11 cellular contexts compared by ENCODE assay signal in the genomic region with DNA sequence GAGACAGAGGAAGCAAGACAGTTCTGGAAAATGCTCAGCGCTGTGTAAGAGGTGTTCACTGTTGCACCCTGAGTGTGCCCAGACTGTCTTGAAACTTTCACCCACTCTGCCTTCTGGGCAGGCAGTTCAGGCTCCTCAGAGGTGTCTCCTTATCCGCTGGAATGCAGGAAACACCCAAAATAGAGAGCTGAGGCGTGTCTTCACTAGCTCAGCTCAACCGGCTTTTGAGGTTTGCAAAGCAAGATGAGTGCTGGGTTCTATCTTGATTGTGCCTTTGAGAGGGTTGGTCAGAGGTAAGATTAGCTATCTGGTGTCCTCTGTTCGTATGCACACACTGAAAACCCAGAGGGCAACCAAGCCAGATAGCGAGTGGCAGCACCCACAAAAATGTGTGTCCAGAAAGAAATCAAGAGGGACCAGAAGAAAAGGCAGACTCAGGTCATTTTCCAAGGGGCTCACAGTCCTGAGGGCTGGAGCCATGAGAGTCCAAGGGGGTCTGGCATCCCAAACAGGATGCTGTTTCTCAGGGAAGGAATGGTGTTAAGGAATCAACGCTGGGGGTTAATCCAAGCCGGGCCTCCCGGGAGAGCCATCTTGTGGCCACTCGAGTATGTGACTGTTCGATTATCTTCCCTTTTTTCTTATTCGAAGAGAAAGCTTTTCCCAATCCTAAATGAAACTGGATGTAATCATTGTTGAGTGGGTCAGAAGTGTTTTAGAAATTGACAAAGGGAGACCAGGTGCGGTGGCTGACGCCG. TPM values are rescaled to one million over a fixed set of nuclear protein-coding genes. Genes with fewer than 3 reads are reported as not detected.
DNase-seq lines count a peak whose midpoint lies in the region; ATAC-seq, FAIRE-seq and TF ChIP-seq lines count a peak whose summit lies in the region.
"Had no signal": no experiment of that assay in that cellular context is flagged by ENCODE, and none has a peak within 500 bp of the region (broad histone marks: within the 10 kb centered on the region; RNA-seq: fewer than 3 reads in every experiment).

No MANE protein-coding gene starts in this region.

- peak; percentile 9 for DNase-seq in Ammon's horn (ENCODE audit: low spot score)
- peak; percentile 27 for DNase-seq in bronchial epithelial cell (ENCODE audit: low read depth)
- DNase-seq in mesenchymal stem cell = peak; percentile 22
- DNase-seq in NCI-H2171 (lab: John Stamatoyannopoulos, UW) = no peak
- DNase-seq in MG63 = no peak
- DNase-seq: natural killer cell had no signal

- no peak overlapping the region for H3K4me2 ChIP-seq in mesenchymal stem cell (ENCODE audit: low read length, poor library complexity, severe bottlenecking)

- H3K27me3 ChIP-seq in HUES6 (ENCODE audit: control insufficient read depth, insufficient read depth, low read length) (peaks cover 5% of the 10 kb centered on the region; the same call in 1 of the 2 replicates), bronchial epithelial cell (ENCODE audit: control insufficient read depth, insufficient read depth, low read length) (no peaks in the 10 kb centered on the region), mesenchymal stem cell (ENCODE audit: control insufficient read depth in 1 of 2, insufficient read depth in 1 of 2, low read length in 2 of 2) (peaks cover 0 to 5% of the 10 kb centered on the region in 2 experiments), MG63 (no peaks in the 10 kb centered on the region)

- no peak overlapping the region for H2AK5ac ChIP-seq in mesenchymal stem cell (ENCODE audit: low read length, severe bottlenecking)

- H3K36me3 ChIP-seq in HUES6 (ENCODE audit: control insufficient read depth, insufficient read depth, low read length) (no peaks in the 10 kb centered on the region), bronchial epithelial cell (ENCODE audit: control insufficient read depth, insufficient read depth, low read length) (no peaks in the 10 kb centered on the region), mesenchymal stem cell (ENCODE audit: control insufficient read depth in 1 of 2, insufficient read depth in 2 of 2, low read depth in 1 of 2, low read length in 2 of 2) (no peaks in the 10 kb centered on the region), MG63 (no peaks in the 10 kb centered on the region)
- H3K36me3 ChIP-seq: HAP-1 had no signal

- H3K18ac ChIP-seq in mesenchymal stem cell (ENCODE audit: low read depth in 1 of 2, low read length in 2 of 2) = no peak overlapping the region

- no peak overlapping the region for H2BK120ac ChIP-seq in mesenchymal stem cell (ENCODE audit: low read depth, low read length)

- no peak overlapping the region for H3K14ac ChIP-seq in mesenchymal stem cell (ENCODE audit: low read length in 2 of 2)

- no peak overlapping the region for H2BK15ac ChIP-seq in mesenchymal stem cell (ENCODE audit: low read depth, poor library complexity, severe bottlenecking)

- H3K4ac ChIP-seq in mesenchymal stem cell (ENCODE audit: low read depth in 1 of 2, low read length in 2 of 2) = no peak overlapping the region

- H2AFZ ChIP-seq in mesenchymal stem cell (ENCODE audit: low read depth, low read length) = no peak overlapping the region

- H3K27ac ChIP-seq in HUES6 (ENCODE audit: low read depth, low read length) (no peak overlapping the region), mesenchymal stem cell (ENCODE audit: low read length, poor library complexity, severe bottlenecking) (no peak overlapping the region)

- H4K8ac ChIP-seq in mesenchymal stem cell (ENCODE audit: low read length) = peak overlapping the region; percentile 19

- ATAC-seq in GM18520 (IDR thresholded peaks at IDR 0.05; ENCODE audit: unreplicated experiment) (no peak), HG03520 (IDR thresholded peaks at IDR 0.05; ENCODE audit: unreplicated experiment) (no peak)
- ATAC-seq: natural killer cell had no signal

- no peak overlapping the region for H3K23ac ChIP-seq in mesenchymal stem cell (ENCODE audit: low read length in 2 of 2)

- H2BK12ac ChIP-seq in mesenchymal stem cell (ENCODE audit: low read length in 2 of 2) = no peak overlapping the region

- H4K91ac ChIP-seq in mesenchymal stem cell (ENCODE audit: low read length) = no peak overlapping the region

- WGBS in mesenchymal stem cell = 57% methylated on average over 15 of the region's 15 CpGs

- no peak for TF ChIP-seq CTCF in bronchial epithelial cell (IDR thresholded peaks at IDR 0.05; ENCODE audit: insufficient read depth, low read length, severe bottlenecking)

- H3K9me3 ChIP-seq in HUES6 (ENCODE audit: control insufficient read depth, insufficient read depth, low read depth, low read length) (no peaks in the 10 kb centered on the region), mesenchymal stem cell (ENCODE audit: control insufficient read depth, low read length) (no peaks in the 10 kb centered on the region), MG63 (no peaks in the 10 kb centered on the region)
- H3K9me3 ChIP-seq: HAP-1 had no signal

- no peak for FAIRE-seq in bronchial epithelial cell (lab: Jason Lieb, UNC)
- FAIRE-seq: frontal cortex had no signal

- no peak overlapping the region for H2BK5ac ChIP-seq in mesenchymal stem cell (ENCODE audit: low read depth, low read length, poor library complexity, severe bottlenecking)

- H3K9ac ChIP-seq in HUES6 (ENCODE audit: low read length) (peak overlapping the region; percentile 6), mesenchymal stem cell (ENCODE audit: low read length) (no peak overlapping the region)

- H3K4me3 ChIP-seq in HUES6 (ENCODE audit: low read depth, low read length) (no peak overlapping the region), bronchial epithelial cell (ENCODE audit: low read depth, low read length) (no peak overlapping the region), mesenchymal stem cell (ENCODE audit: insufficient read depth in 1 of 2, low read depth in 1 of 2, low read length in 2 of 2) (no peak overlapping the region), MG63 (no peak overlapping the region)
- H3K4me3 ChIP-seq: HAP-1 had no signal

- H3K4me1 ChIP-seq in HUES6 (ENCODE audit: control insufficient read depth, insufficient read depth, low read length) = peaks cover 38% of the 10 kb centered on the region
- no peaks in the 10 kb centered on the region for H3K4me1 ChIP-seq in mesenchymal stem cell (ENCODE audit: control insufficient read depth, insufficient read depth, low read depth, low read length)
- H3K4me1 ChIP-seq: HAP-1 had no signal

- H3K79me1 ChIP-seq in mesenchymal stem cell (replicated peaks; ENCODE audit: low read length, poor library complexity, severe bottlenecking) = no peaks in the 10 kb centered on the region

RNA-seq across cellular contexts. Expression of a gene that starts 47.1 kb away (rescaled TPM):
- total RNA-seq in bronchial epithelial cell = 0.38 and 1.3 TPM in 2 replicates
- polyA plus RNA-seq in mesenchymal stem cell (2013, experiment 1 of 2) = 59.8 TPM
- 57.6 TPM for polyA plus RNA-seq in mesenchymal stem cell (2013, experiment 2 of 2)
- 7.1 and 7.7 TPM in 2 replicates for total RNA-seq in MG63 (2014; rRNA removed; shearing (Covaris generic); ENCODE audit: low replicate concordance)

Comparison
In these comparisons a context has a peak if more than half of its experiments do, and no peak if none do; other contexts are left out.
1. DNase-seq: peak in Ammon's horn (single experiment), bronchial epithelial cell (single experiment) and mesenchymal stem cell (single experiment); none in NCI-H2171 (single experiment) and MG63 (single experiment).